In the genomic region with DNA sequence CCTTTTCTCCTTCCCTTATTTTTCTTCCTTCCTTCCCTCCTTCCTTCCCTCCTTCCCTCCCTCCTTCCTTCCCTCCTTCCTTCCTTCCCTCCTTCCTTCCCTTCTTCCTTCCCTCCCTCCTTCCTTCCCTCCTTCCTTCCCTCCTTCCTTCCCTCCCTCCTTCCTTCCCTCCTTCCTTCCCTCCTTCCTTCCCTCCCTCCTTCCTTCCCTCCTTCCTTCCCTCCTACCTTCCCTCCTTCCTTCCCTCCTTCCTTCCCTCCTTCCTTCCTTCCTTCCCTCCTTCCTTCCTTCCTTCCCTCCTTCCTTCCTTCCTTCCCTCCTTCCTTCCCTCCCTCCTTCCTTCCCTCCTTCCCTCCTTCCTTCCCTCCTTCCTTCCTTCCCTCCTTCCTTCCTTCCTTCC, we compare ENCODE assay signal across 2 cellular contexts.
DNase-seq lines count a peak whose midpoint lies in the region; ATAC-seq, FAIRE-seq and TF ChIP-seq lines count a peak whose summit lies in the region.
"Not testable (repeated sequence)": the region's sequence is repeated elsewhere in the genome, so short reads cannot be mapped to it uniquely, and the experiment has no call there.

No MANE protein-coding gene starts in this region.

- not testable (repeated sequence) for H2AFZ ChIP-seq in K562 (ENCODE audit: low read depth, low read length); HepG2 (ENCODE audit: low read length)

- not testable (repeated sequence) for TF ChIP-seq POLR2A in K562 (conservative IDR thresholded peaks at IDR 0.05); HepG2 (IDR thresholded peaks at IDR 0.05; ENCODE audit: insufficient read depth in 1 of 2, low read depth in 2 of 2, low read length in 2 of 2)

- not testable (repeated sequence) for TF ChIP-seq CTCF in K562 (IDR thresholded peaks at IDR 0.05 in 2 of 3, conservative IDR thresholded peaks at IDR 0.05 in 1 of 3; ENCODE audit: insufficient read depth in 2 of 3, low read depth in 1 of 3, low read length in 3 of 3); HepG2 (CRISPR knock-in tag; IDR thresholded peaks at IDR 0.05)

- H3K9me1 ChIP-seq in K562 (ENCODE audit: control insufficient read depth, insufficient read depth, low read length), result not testable (repeated sequence)

- FAIRE-seq in K562 (lab: Jason Lieb, UNC); HepG2 (lab: Jason Lieb, UNC): not testable (repeated sequence)

- not testable (repeated sequence) for H3K79me2 ChIP-seq in K562 (ENCODE audit: control insufficient read depth, insufficient read depth, low read length); HepG2 (ENCODE audit: insufficient read depth, low read length)

- H3K4me3 ChIP-seq in K562; HepG2 (replicated peaks in 1 of 3; ENCODE audit: insufficient read depth in 1 of 3, low read depth in 2 of 3, low read length in 3 of 3): not testable (repeated sequence)

- not testable (repeated sequence) for H3K36me3 ChIP-seq in K562 (ENCODE audit: control insufficient read depth, insufficient read depth, low read length); HepG2 (replicated peaks in 1 of 2; ENCODE audit: control insufficient read depth in 1 of 2, insufficient read depth in 2 of 2, low read length in 2 of 2)

- not testable (repeated sequence) for TF ChIP-seq RAD21 in K562 (CRISPR knock-in tag; conservative IDR thresholded peaks at IDR 0.05 in 1 of 2, IDR thresholded peaks at IDR 0.05 in 1 of 2); HepG2 (CRISPR knock-in tag; IDR thresholded peaks at IDR 0.05)

- POLR2A ChIA-PET in K562 (lab: Yijun Ruan, JAX); HepG2 (lab: Yijun Ruan, JAX): not testable (repeated sequence)

- intact Hi-C loops in K562 (cut with micrococcal nuclease); HepG2 (cut with micrococcal nuclease; ENCODE audit: unreplicated experiment): not testable (repeated sequence)

- not testable (repeated sequence) for DNase-seq in K562 (ENCODE audit: extremely low read depth in 1 of 4, low spot score in 3 of 4); HepG2 (ENCODE audit: low spot score)

- in situ Hi-C loops in K562 (cut with MboI); HepG2 (cut with HindIII; ENCODE audit: extremely low pct_ligation_motif_present, low pct_unique_long_range_greater_than_20kb): not testable (repeated sequence)

- not testable (repeated sequence) for H3K4me1 ChIP-seq in K562 (replicated peaks in 1 of 2; ENCODE audit: control insufficient read depth in 2 of 2, insufficient read depth in 2 of 2, low read length in 2 of 2); HepG2 (ENCODE audit: insufficient read depth, low read length)

- not testable (repeated sequence) for H3K27me3 ChIP-seq in K562 (ENCODE audit: control insufficient read depth in 2 of 2, insufficient read depth in 2 of 2, low read length in 2 of 2); HepG2 (ENCODE audit: control insufficient read depth in 1 of 2, insufficient read depth in 2 of 2, low read length in 2 of 2)

- BruUV-seq in K562 (replicated peaks; lab: Mats Ljungman, UMichigan); HepG2 (replicated peaks; lab: Mats Ljungman, UMichigan): not testable (repeated sequence)

- H4K20me1 ChIP-seq in K562 (replicated peaks; ENCODE audit: control insufficient read depth, insufficient read depth, low read length); HepG2 (ENCODE audit: insufficient read depth, low read length): not testable (repeated sequence)

- not testable (repeated sequence) for H3K27ac ChIP-seq in K562 (ENCODE audit: extremely low read depth, low read depth, low read length); HepG2 (ENCODE audit: extremely low read length, insufficient read depth, low read length)

- H3K4me2 ChIP-seq in K562 (ENCODE audit: insufficient read depth, low read length); HepG2 (ENCODE audit: low read depth, low read length): not testable (repeated sequence)

- CTCF ChIA-PET in K562 (lab: Yijun Ruan, JAX; ENCODE audit: low intra/inter-chr PET ratio); HepG2 (lab: Yijun Ruan, JAX; ENCODE audit: low intra/inter-chr PET ratio, low total read pairs): not testable (repeated sequence)

- TF ChIP-seq EP300 in K562 (IDR thresholded peaks at IDR 0.05; ENCODE audit: low read length); HepG2 (IDR thresholded peaks at IDR 0.05; ENCODE audit: low read depth in 2 of 2, low read length in 2 of 2); HepG2 (CRISPR knock-in tag; IDR thresholded peaks at IDR 0.05; ENCODE audit: borderline replicate concordance): not testable (repeated sequence)

- ATAC-seq in K562, HepG2: not testable (repeated sequence)

- not testable (repeated sequence) for H3K9me3 ChIP-seq in K562 (replicated peaks; ENCODE audit: control insufficient read depth, insufficient read depth, low read depth, low read length)
- H3K9me3 ChIP-seq in HepG2 (ENCODE audit: low read length), result peaks cover 75% of the 10 kb centered on the region

- H3K9ac ChIP-seq in K562 (ENCODE audit: insufficient read depth in 1 of 2, low read depth in 2 of 2, low read length in 2 of 2); HepG2 (ENCODE audit: insufficient read depth, low read depth, low read length): not testable (repeated sequence)

TF ChIP-seq in K562, 482 proteins besides CTCF, POLR2A, EP300 and RAD21:
- peak; percentile 51 for TF ChIP-seq PCBP2 (IDR thresholded peaks at IDR 0.05; ENCODE audit: low read depth, low read length, poor library complexity, severe bottlenecking)
TF ChIP-seq in K562: peak in this region for 1; not testable (repeated sequence) for 481.

TF ChIP-seq in HepG2, 621 proteins besides CTCF, POLR2A, EP300 and RAD21:
- peak; percentile 71 for TF ChIP-seq HNRNPK (IDR thresholded peaks at IDR 0.05; ENCODE audit: low read depth, low read length, poor library complexity, severe bottlenecking)
- peak; percentile 87; the same call in 1 of the 2 replicates for TF ChIP-seq PCBP1 (IDR thresholded peaks at IDR 0.05; ENCODE audit: borderline replicate concordance, low read depth, low read length)
- peak; percentile 82 for TF ChIP-seq PCBP2 (optimal IDR thresholded peaks at IDR 0.05; ENCODE audit: low read depth, low read length, poor library complexity, severe bottlenecking)
